In the genomic region with DNA sequence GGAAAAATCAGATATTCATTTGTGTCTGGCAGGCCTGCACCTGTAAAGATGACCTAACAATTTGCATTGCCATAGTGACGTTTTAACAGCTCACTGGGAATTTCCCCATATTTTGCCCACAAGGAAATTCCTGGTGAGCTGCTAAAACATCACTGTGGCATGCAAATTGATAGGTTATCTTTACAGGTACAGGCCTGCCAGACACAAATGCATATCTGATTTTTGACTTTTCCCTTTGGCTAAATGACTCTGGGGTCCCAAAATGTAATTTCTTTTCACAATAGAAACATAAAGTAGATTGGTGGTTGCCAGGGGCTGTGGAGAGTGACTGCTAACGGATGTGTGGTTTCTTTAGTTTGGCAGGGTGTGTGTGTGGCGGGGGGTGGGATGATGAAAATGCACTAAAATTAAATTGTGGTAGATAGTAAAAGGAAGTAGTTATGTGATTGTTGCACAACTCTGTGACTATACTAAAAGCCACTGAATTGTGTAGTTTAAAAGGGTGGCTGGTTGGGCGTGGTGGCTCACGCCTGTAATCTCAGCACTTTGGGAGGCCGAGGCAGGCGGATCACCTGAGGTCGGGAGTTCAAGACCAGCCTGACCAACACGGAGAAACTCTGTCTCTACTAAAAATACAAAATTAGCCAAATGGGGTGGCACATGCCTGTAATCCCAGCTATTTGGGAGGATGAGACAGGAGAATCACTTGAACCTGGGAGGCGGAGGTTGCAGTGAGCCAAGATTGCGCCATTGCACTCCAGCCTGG, we compare ENCODE assay signal across 8 cellular contexts. TPM values are rescaled to one million over a fixed set of nuclear protein-coding genes. Genes with fewer than 3 reads are reported as not detected.
A peak's percentile ranks its signal among the peaks of the same experiment; 100 is the strongest.
DNase-seq lines count a peak whose midpoint lies in the region; ATAC-seq and TF ChIP-seq lines count a peak whose summit lies in the region.

No MANE protein-coding gene starts in this region.

- ATAC-seq in GM21723 (IDR thresholded peaks at IDR 0.05; ENCODE audit: unreplicated experiment) = peak; percentile 78
- ATAC-seq in stimulated activated effector memory CD8-positive, alpha-beta T cell treated with anti-CD3 and anti-CD28 coated beads, Interleukin-12 subunit alpha, Interleukin-12 subunit beta, amount 100 ng/mL, for 72 hours = peak; percentile 95

- H3K27me3 Mint-ChIP-seq in activated CD4-positive, alpha-beta T cell treated with anti-CD3 and anti-CD28 coated beads, Interleukin-2, amount 10 ng/mL, durations not matched to agents 7 days and 5 days = no peaks in the 10 kb centered on the region

- H3K4me1 Mint-ChIP-seq in activated CD4-positive, alpha-beta T cell treated with anti-CD3 and anti-CD28 coated beads, Interleukin-2, amount 10 ng/mL, durations not matched to agents 7 days and 5 days = peaks cover 47% of the 10 kb centered on the region
- H3K4me1 Mint-ChIP-seq in stimulated activated effector memory CD8-positive, alpha-beta T cell treated with anti-CD3 and anti-CD28 coated beads, Interleukin-12 subunit alpha, Interleukin-12 subunit beta, amount 100 ng/mL, for 72 hours = peaks cover 44% of the 10 kb centered on the region

- no peaks in the 10 kb centered on the region for H3K36me3 Mint-ChIP-seq in activated CD4-positive, alpha-beta T cell treated with anti-CD3 and anti-CD28 coated beads, Interleukin-2, amount 10 ng/mL, durations not matched to agents 7 days and 5 days (ENCODE audit: low read depth)
- peaks cover 9% of the 10 kb centered on the region for H3K36me3 Mint-ChIP-seq in stimulated activated effector memory CD8-positive, alpha-beta T cell treated with anti-CD3 and anti-CD28 coated beads, Interleukin-12 subunit alpha, Interleukin-12 subunit beta, amount 100 ng/mL, for 72 hours

- H3K9me3 Mint-ChIP-seq in activated CD4-positive, alpha-beta T cell treated with anti-CD3 and anti-CD28 coated beads, Interleukin-2, amount 10 ng/mL, durations not matched to agents 7 days and 5 days = no peaks in the 10 kb centered on the region
- no peaks in the 10 kb centered on the region for H3K9me3 Mint-ChIP-seq in stimulated activated effector memory CD8-positive, alpha-beta T cell treated with anti-CD3 and anti-CD28 coated beads, Interleukin-12 subunit alpha, Interleukin-12 subunit beta, amount 100 ng/mL, for 72 hours

- no peak for TF ChIP-seq CTCF in fibroblast of pulmonary artery (IDR thresholded peaks at IDR 0.05; ENCODE audit: low read length, missing control alignments)

- H3K4me3 Mint-ChIP-seq in activated CD4-positive, alpha-beta T cell treated with anti-CD3 and anti-CD28 coated beads, Interleukin-2, amount 10 ng/mL, durations not matched to agents 7 days and 5 days = no peak overlapping the region
- peak overlapping the region; percentile 16 for H3K4me3 Mint-ChIP-seq in stimulated activated effector memory CD8-positive, alpha-beta T cell treated with anti-CD3 and anti-CD28 coated beads, Interleukin-12 subunit alpha, Interleukin-12 subunit beta, amount 100 ng/mL, for 72 hours

- POLR2A ChIA-PET in activated CD4-positive, alpha-beta T cell treated with anti-CD3 and anti-CD28 coated beads, Interleukin-2, amount 10 ng/mL, durations not matched to agents 7 days and 5 days (lab: Charles Lee) = no interaction called here

- no peak overlapping the region for H3K4me3 ChIP-seq in fibroblast of pulmonary artery (replicated peaks; ENCODE audit: low read depth, low read length)

- peak; percentile 46 for DNase-seq in ELR (ENCODE audit: low read depth)
- peak; percentile 13 for DNase-seq in LHCN-M2 (ENCODE audit: low read depth)
- DNase-seq in activated CD4-positive, alpha-beta T cell treated with anti-CD3 and anti-CD28 coated beads, Interleukin-2, amount 10 ng/mL, durations not matched to agents 7 days and 5 days = peak; percentile 70
- DNase-seq in fibroblast of pulmonary artery (ENCODE audit: low read depth) = peak; percentile 89
- DNase-seq in stimulated activated effector memory CD8-positive, alpha-beta T cell treated with anti-CD3 and anti-CD28 coated beads, Interleukin-12 subunit alpha, Interleukin-12 subunit beta, amount 100 ng/mL, for 72 hours (ENCODE audit: low spot score in 2 of 2) = peak; percentile 27 to 71
- no peak for DNase-seq in NCI-H2107 (lab: John Stamatoyannopoulos, UW)
- DNase-seq in NCI-H524 treated with DMSO at 0.1 percent for 48 hours (lab: John Stamatoyannopoulos, UW) = no peak

- H3K27ac Mint-ChIP-seq in activated CD4-positive, alpha-beta T cell treated with anti-CD3 and anti-CD28 coated beads, Interleukin-2, amount 10 ng/mL, durations not matched to agents 7 days and 5 days = peak overlapping the region; percentile 71
- H3K27ac Mint-ChIP-seq in stimulated activated effector memory CD8-positive, alpha-beta T cell treated with anti-CD3 and anti-CD28 coated beads, Interleukin-12 subunit alpha, Interleukin-12 subunit beta, amount 100 ng/mL, for 72 hours = peak overlapping the region; percentile 82

- CTCF ChIA-PET in activated CD4-positive, alpha-beta T cell treated with anti-CD3 and anti-CD28 coated beads, Interleukin-2, amount 10 ng/mL, durations not matched to agents 7 days and 5 days (lab: Charles Lee) = no interaction called here

RNA-seq across cellular contexts. Expression of a gene that starts 18.5 kb away (rescaled TPM):
- 1.0 and 1.3 TPM in 2 replicates for total RNA-seq in LHCN-M2 (2014; rRNA removed)
- 1.5 TPM for polyA plus RNA-seq in LHCN-M2 (2012)
- under 1 TPM; 0.40 TPM for total RNA-seq in activated CD4-positive, alpha-beta T cell treated with anti-CD3 and anti-CD28 coated beads, Interleukin-2, amount 10 ng/mL, durations not matched to agents 7 days and 5 days

RNA-seq across cellular contexts. Expression of a gene that starts 54.8 kb away (rescaled TPM):
- 88.4 and 100 TPM in 2 replicates for total RNA-seq in LHCN-M2 (2014; rRNA removed)
- 77.2 TPM for polyA plus RNA-seq in LHCN-M2 (2012)
- 10 to 100 TPM; 37.3 to 44.3 TPM for total RNA-seq in activated CD4-positive, alpha-beta T cell treated with anti-CD3 and anti-CD28 coated beads, Interleukin-2, amount 10 ng/mL, durations not matched to agents 7 days and 5 days

Comparison
In these comparisons a context has a peak if more than half of its experiments do, and no peak if none do; other contexts are left out.
1. DNase-seq: peak in ELR (single experiment), LHCN-M2 (single experiment), activated CD4-positive, alpha-beta T cell treated with anti-CD3 and anti-CD28 coated beads, Interleukin-2, amount 10 ng/mL, durations not matched to agents 7 days and 5 days (single experiment), fibroblast of pulmonary artery (single experiment) and stimulated activated effector memory CD8-positive, alpha-beta T cell treated with anti-CD3 and anti-CD28 coated beads, Interleukin-12 subunit alpha, Interleukin-12 subunit beta, amount 100 ng/mL, for 72 hours (2 of 2); none in NCI-H2107 (single experiment) and NCI-H524 treated with DMSO at 0.1 percent for 48 hours (single experiment).